In genomic region chr1:209095627-209096595, GRCh38 we compare ENCODE assay signal across 9 cellular contexts.
A peak's percentile ranks its signal among the peaks of the same experiment; 100 is the strongest.
DNase-seq lines count a peak whose midpoint lies in the region; ATAC-seq and TF ChIP-seq lines count a peak whose summit lies in the region.
"Had no signal": no experiment of that assay in that cellular context is flagged by ENCODE, and none has a peak within 500 bp of the region (broad histone marks: within the 10 kb centered on the region; RNA-seq: fewer than 3 reads in every experiment).

No MANE protein-coding gene starts in this region.

- no peak overlapping the region for H3K27ac ChIP-seq in mammary epithelial cell (ENCODE audit: insufficient read depth, low read depth, low read length)

- in situ Hi-C loops in mammary epithelial cell (cut with MboI; ENCODE audit: low sequenced_read_pairs in 2 of 2) = no loop called here

- no peaks in the 10 kb centered on the region for H3K79me2 ChIP-seq in mammary epithelial cell (ENCODE audit: insufficient read depth, low read length)

- ATAC-seq in GM18873 (IDR thresholded peaks at IDR 0.05; ENCODE audit: low FRiP score, unreplicated experiment) = peak; percentile 67
- ATAC-seq in GM19351 (IDR thresholded peaks at IDR 0.05; ENCODE audit: unreplicated experiment) = no peak
- no peak for ATAC-seq in GM21825 (IDR thresholded peaks at IDR 0.05; ENCODE audit: unreplicated experiment)

- DNase-seq in HK-2 (ENCODE audit: unreplicated experiment) (peak; percentile 57), mammary epithelial cell (peak; percentile 72), retinal pigment epithelial cell (ENCODE audit: low read depth) (peak; percentile 86), NCI-H2029 treated with DMSO at 0.1 percent for 48 hours (lab: John Stamatoyannopoulos, UW) (no peak), HEK293T (ENCODE audit: extremely low spot score) (no peak)
- DNase-seq: NCI-H146 had no signal

- no peaks in the 10 kb centered on the region for H3K9me3 ChIP-seq in mammary epithelial cell (replicated peaks; ENCODE audit: insufficient read depth, low read length)

- no peak overlapping the region for H3K4me3 ChIP-seq in mammary epithelial cell (replicated peaks in 1 of 3; ENCODE audit: insufficient read depth in 1 of 3, low read depth in 2 of 3, low read length in 3 of 3)
- H3K4me3 ChIP-seq in retinal pigment epithelial cell (ENCODE audit: low read length) = no peak overlapping the region

- dilution Hi-C loops in mammary epithelial cell (cut with HindIII; ENCODE audit: low sequenced_read_pairs) = no loop called here

- no peak overlapping the region for H3K4me2 ChIP-seq in mammary epithelial cell (ENCODE audit: insufficient read depth, low read depth, low read length)

- BruUV-seq in mammary epithelial cell (replicated peaks; lab: Mats Ljungman, UMichigan) = no TSS peak

- no peaks in the 10 kb centered on the region for H4K20me1 ChIP-seq in mammary epithelial cell (ENCODE audit: insufficient read depth, low read length)

- intact Hi-C loops in mammary epithelial cell (cut with micrococcal nuclease) = no loop called here

- no peak for TF ChIP-seq CTCF in mammary epithelial cell (conservative IDR thresholded peaks at IDR 0.05 in 1 of 2, IDR thresholded peaks at IDR 0.05 in 1 of 2; ENCODE audit: extremely low read depth in 1 of 2, insufficient read depth in 1 of 2, low read depth in 1 of 2, low read length in 2 of 2)
- TF ChIP-seq CTCF in retinal pigment epithelial cell (conservative IDR thresholded peaks at IDR 0.05; ENCODE audit: low read depth, low read length) = no peak

- CTCF ChIA-PET in mammary epithelial cell (lab: Charles Lee; ENCODE audit: low non-redundant PET) = no interaction called here
- CTCF ChIA-PET in HEK293T (lab: Yijun Ruan, JAX) = no interaction called here

- POLR2A ChIA-PET in HEK293T (lab: Yijun Ruan, JAX) = no interaction called here

- no peaks in the 10 kb centered on the region for H3K27me3 ChIP-seq in mammary epithelial cell (ENCODE audit: insufficient read depth, low read length)

- no peak overlapping the region for H2AFZ ChIP-seq in mammary epithelial cell (ENCODE audit: low read depth, low read length)

- no peak overlapping the region for H3K9ac ChIP-seq in mammary epithelial cell (ENCODE audit: insufficient read depth, low read length)

- H3K36me3 ChIP-seq in mammary epithelial cell (ENCODE audit: insufficient read depth, low read length) = no peaks in the 10 kb centered on the region

- 61% methylated on average over 9 of the region's 9 CpGs for WGBS in mammary epithelial cell (ENCODE audit: low coverage, missing lambda C conversion rate)

- peaks cover 15% of the 10 kb centered on the region for H3K4me1 ChIP-seq in mammary epithelial cell (ENCODE audit: insufficient read depth, low read length)

TF ChIP-seq in HEK293T, 16 proteins besides CTCF, POLR2A, EP300 and RAD21:
- TF ChIP-seq SUZ12 (IDR thresholded peaks at IDR 0.05) = no peak
- TF ChIP-seq L3MBTL2 (conservative IDR thresholded peaks at IDR 0.05) = no peak
- TF ChIP-seq FOXK2 (IDR thresholded peaks at IDR 0.05) = no peak
- no peak for TF ChIP-seq PKNOX1 (IDR thresholded peaks at IDR 0.05)
- TF ChIP-seq FOXA1 (IDR thresholded peaks at IDR 0.05) = no peak
- no peak for TF ChIP-seq TARDBP (IDR thresholded peaks at IDR 0.05)

Comparison
In these comparisons a context has a peak if more than half of its experiments do, and no peak if none do; other contexts are left out.
1. DNase-seq: peak in HK-2 (single experiment), mammary epithelial cell (single experiment) and retinal pigment epithelial cell (single experiment); none in NCI-H2029 treated with DMSO at 0.1 percent for 48 hours (single experiment) and HEK293T (single experiment).